Comparison of ENCODE assay signal across 16 cellular contexts in genomic region chrX:48472851-48473717, GRCh38. TPM values are rescaled to one million over a fixed set of nuclear protein-coding genes. Genes with fewer than 3 reads are reported as not detected.
DNase-seq lines count a peak whose midpoint lies in the region; ATAC-seq and TF ChIP-seq lines count a peak whose summit lies in the region.
"Had no signal": no experiment of that assay in that cellular context is flagged by ENCODE, and none has a peak within 500 bp of the region (broad histone marks: within the 10 kb centered on the region; RNA-seq: fewer than 3 reads in every experiment).

No MANE protein-coding gene starts in this region.

- peaks cover 84% of the 10 kb centered on the region for H3K9me3 Mint-ChIP-seq in endodermal cell
- H3K9me3 Mint-ChIP-seq: activated CD8-positive, alpha-beta T cell treated with anti-CD3 and anti-CD28 coated beads for 36 hours; natural killer cell had no signal

- 37 to 59% methylated on average over 5 to 13 of the region's 13 CpGs for WGBS in endodermal cell (ENCODE audit: insufficient coverage in 1 of 2, insufficient read length in 1 of 2), 2 experiments
- WGBS in trophoblast cell (ENCODE audit: extremely low coverage, insufficient coverage, insufficient read length), result no CpG with 5 or more reads among the region's 13 CpGs
- 44% methylated on average over 13 of the region's 13 CpGs for WGBS in SK-N-SH (ENCODE audit: low lambda C conversion rate)

- H4K91ac ChIP-seq in trophoblast cell (ENCODE audit: low read depth, low read length), result peak overlapping the region; percentile 10

- H3K4me1 ChIP-seq in endodermal cell (ENCODE audit: control insufficient read depth, insufficient read depth, low read length), result peaks cover 8% of the 10 kb centered on the region
- peaks cover 8 to 25% of the 10 kb centered on the region in 2 experiments for H3K4me1 ChIP-seq in trophoblast cell (ENCODE audit: control insufficient read depth in 1 of 2, insufficient read depth in 2 of 2, low read length in 2 of 2)
- H3K4me1 ChIP-seq in SK-N-SH (ENCODE audit: control insufficient read depth in 1 of 2, insufficient read depth in 2 of 2, low read depth in 1 of 2, low read length in 1 of 2), result peaks cover 0 to 4% of the 10 kb centered on the region in 2 experiments; a peak in 1 of 4 replicates

- H3K9ac ChIP-seq in endodermal cell (ENCODE audit: extremely low read depth, low read length, poor library complexity, severe bottlenecking) (peak overlapping the region; percentile 26), trophoblast cell (ENCODE audit: low read length) (no peak overlapping the region), SK-N-SH (no peak overlapping the region)

- H2BK120ac ChIP-seq in trophoblast cell (ENCODE audit: insufficient read depth, low read length, poor library complexity), result no peak overlapping the region

- H4K8ac ChIP-seq in trophoblast cell (ENCODE audit: low read depth, low read length), result no peak overlapping the region

- no peaks in the 10 kb centered on the region for H4K20me1 ChIP-seq in SK-N-SH (ENCODE audit: insufficient read depth)

- H3K27ac ChIP-seq in endodermal cell (ENCODE audit: low read depth, low read length) (peak overlapping the region; percentile 61), trophoblast cell (ENCODE audit: low read depth, low read length) (no peak overlapping the region), SK-N-SH (ENCODE audit: low read depth in 2 of 2, low read length in 1 of 2) (no peak overlapping the region)
- H3K27ac ChIP-seq: foreskin keratinocyte had no signal

- no peaks in the 10 kb centered on the region for H3K9me2 ChIP-seq in SK-N-SH

- H3K36me3 ChIP-seq in endodermal cell (ENCODE audit: control insufficient read depth, insufficient read depth, low read length), result no peaks in the 10 kb centered on the region
- H3K36me3 ChIP-seq in trophoblast cell (ENCODE audit: control insufficient read depth in 1 of 2, insufficient read depth in 2 of 2, low read length in 2 of 2), result peaks cover 0 to 4% of the 10 kb centered on the region in 2 experiments
- no peaks in the 10 kb centered on the region for H3K36me3 ChIP-seq in SK-N-SH (replicated peaks in 1 of 2; ENCODE audit: control insufficient read depth in 1 of 2, insufficient read depth in 2 of 2, low read length in 1 of 2)

- H3K18ac ChIP-seq in trophoblast cell (ENCODE audit: low read length), result no peak overlapping the region

- peak overlapping the region; percentile 31 for H2BK12ac ChIP-seq in trophoblast cell (ENCODE audit: low read length)

- H3K4ac ChIP-seq in trophoblast cell (ENCODE audit: low read depth, low read length), result no peak overlapping the region

- H3K9me3 ChIP-seq in endodermal cell (ENCODE audit: control insufficient read depth, low read length) (no peaks in the 10 kb centered on the region), trophoblast cell (ENCODE audit: insufficient read depth, low read depth, low read length) (no peaks in the 10 kb centered on the region), SK-N-SH (no peaks in the 10 kb centered on the region)

- H2AK5ac ChIP-seq in trophoblast cell (ENCODE audit: low read length), result no peak overlapping the region

- ATAC-seq in GM19395 (IDR thresholded peaks at IDR 0.05; ENCODE audit: unreplicated experiment) (no peak), GM21367 (IDR thresholded peaks at IDR 0.05; ENCODE audit: unreplicated experiment) (no peak)
- ATAC-seq: activated CD8-positive, alpha-beta T cell treated with anti-CD3 and anti-CD28 coated beads for 36 hours; foreskin keratinocyte; natural killer cell; SK-N-SH treated with all-trans-retinoic acid at 6 μM for 48 hours had no signal

- DNase-seq in G401 (ENCODE audit: low spot score), result peak; percentile 7
- DNase-seq in NCI-H82 (lab: John Stamatoyannopoulos, UW), result peak; percentile 97
- DNase-seq in endodermal cell, result peak; percentile 65
- no peak for DNase-seq in trophoblast cell
- no peak for DNase-seq in GM19238 (ENCODE audit: insufficient read length, low spot score)
- DNase-seq in SK-N-SH, result no peak
- DNase-seq: activated CD8-positive, alpha-beta T cell treated with anti-CD3 and anti-CD28 coated beads for 36 hours; DMS79; foreskin keratinocyte; natural killer cell; NCI-H1092; NCI-H345 had no signal

- peaks cover 5% of the 10 kb centered on the region for H3K36me3 Mint-ChIP-seq in endodermal cell (ENCODE audit: low read depth)
- H3K36me3 Mint-ChIP-seq: natural killer cell had no signal

- peaks cover 28% of the 10 kb centered on the region for H3K4me1 Mint-ChIP-seq in endodermal cell

- H3K4me3 ChIP-seq in endodermal cell (ENCODE audit: low read length) (no peak overlapping the region), trophoblast cell (ENCODE audit: low read depth, low read length) (no peak overlapping the region), SK-N-SH (ENCODE audit: low read depth in 2 of 2, low read length in 1 of 2) (no peak overlapping the region)

- POLR2A ChIA-PET in SK-N-SH (lab: Yijun Ruan, JAX), result no interaction called here

- no peak overlapping the region for H2BK5ac ChIP-seq in trophoblast cell (ENCODE audit: low read depth, low read length, poor library complexity)

- no peak overlapping the region for H3K14ac ChIP-seq in trophoblast cell (ENCODE audit: low read length)

- H3K79me1 ChIP-seq in trophoblast cell (ENCODE audit: low read length), result peaks cover 9% of the 10 kb centered on the region

- TF ChIP-seq CTCF in endodermal cell (conservative IDR thresholded peaks at IDR 0.05), result no peak
- no peak for TF ChIP-seq CTCF in SK-N-SH (IDR thresholded peaks at IDR 0.05)

- no peak overlapping the region for H2AFZ ChIP-seq in trophoblast cell (ENCODE audit: insufficient read depth, low read length, poor library complexity)
- no peak overlapping the region for H2AFZ ChIP-seq in SK-N-SH (ENCODE audit: low read depth)

- CTCF ChIA-PET in SK-N-SH (lab: Yijun Ruan, JAX), result no interaction called here

- no peak overlapping the region for H3K23ac ChIP-seq in trophoblast cell (ENCODE audit: low read length)

- peak overlapping the region; percentile 61 for H3K27ac Mint-ChIP-seq in endodermal cell
- H3K27ac Mint-ChIP-seq: activated CD8-positive, alpha-beta T cell treated with anti-CD3 and anti-CD28 coated beads for 36 hours; B cell; natural killer cell had no signal

- no peak overlapping the region for H3K4me2 ChIP-seq in trophoblast cell (ENCODE audit: low read length)
- no peak overlapping the region for H3K4me2 ChIP-seq in SK-N-SH

- no peaks in the 10 kb centered on the region for H3K27me3 ChIP-seq in endodermal cell (ENCODE audit: control insufficient read depth, insufficient read depth, low read length, poor library complexity, severe bottlenecking)
- H3K27me3 ChIP-seq in trophoblast cell (ENCODE audit: insufficient read depth, low read length), result no peaks in the 10 kb centered on the region
- H3K27me3 ChIP-seq in SK-N-SH (ENCODE audit: insufficient read depth), result no peaks in the 10 kb centered on the region; the same call in 1 of the 2 replicates
- H3K27me3 ChIP-seq: foreskin keratinocyte had no signal

- H3K79me2 ChIP-seq in trophoblast cell (ENCODE audit: control insufficient read depth, insufficient read depth, low read length, poor library complexity) (peaks cover 8% of the 10 kb centered on the region), SK-N-SH (ENCODE audit: insufficient read depth) (peaks cover 20% of the 10 kb centered on the region)

- in situ Hi-C loops in G401 (cut with HindIII; ENCODE audit: low sequenced_read_pairs), result no loop called here

- no peaks in the 10 kb centered on the region for H3F3A ChIP-seq in SK-N-SH (replicated peaks; ENCODE audit: insufficient read depth)

- H4K12ac ChIP-seq in trophoblast cell (ENCODE audit: low read depth, low read length), result no peak overlapping the region

- no peak for TF ChIP-seq RAD21 in SK-N-SH (IDR thresholded peaks at IDR 0.05; ENCODE audit: low read length)

- H3K4me3 Mint-ChIP-seq in endodermal cell, result no peak overlapping the region
- H3K4me3 Mint-ChIP-seq: activated CD8-positive, alpha-beta T cell treated with anti-CD3 and anti-CD28 coated beads for 36 hours; natural killer cell had no signal

- no peak for TF ChIP-seq EP300 in SK-N-SH (IDR thresholded peaks at IDR 0.05; ENCODE audit: borderline replicate concordance in 1 of 2, low read depth in 1 of 2, low read length in 1 of 2)

- no peaks in the 10 kb centered on the region for H3K27me3 Mint-ChIP-seq in endodermal cell (ENCODE audit: insufficient read depth)
- H3K27me3 Mint-ChIP-seq: activated CD8-positive, alpha-beta T cell treated with anti-CD3 and anti-CD28 coated beads for 36 hours; B cell had no signal

RNA-seq across cellular contexts. Expression of gene FTSJ1, which starts 2.9 kb away (rescaled TPM):
- total RNA-seq in G401 (2014; rRNA removed; shearing (Covaris generic)), result 38.7 and 64.6 TPM in 2 replicates
- total RNA-seq in endodermal cell, result 10 to 100 TPM; 47.3 to 54.3 TPM
- polyA plus RNA-seq in endodermal cell (2013, experiment 1 of 2), result 46.1 TPM
- polyA plus RNA-seq in endodermal cell (2013, experiment 2 of 2), result 43.6 TPM
- polyA plus RNA-seq in trophoblast cell (2013), result 48.6 and 51.3 TPM in 2 replicates
- 31.5 and 34.1 TPM in 2 replicates for polyA plus RNA-seq in SK-N-SH (2012; rRNA removed)
- 18.6 and 27.1 TPM in 2 replicates for polyA plus RNA-seq in SK-N-SH (2012; cell fraction: cytosol; rRNA removed)
- 59.8 and 65.3 TPM in 2 replicates for polyA plus RNA-seq in SK-N-SH (2012; cell fraction: nucleus; rRNA removed)

RNA-seq across cellular contexts. Expression of gene SLC38A5, which starts 3.0 kb away (rescaled TPM):
- total RNA-seq in G401 (2014; rRNA removed; shearing (Covaris generic)), result 55.7 and 82.7 TPM in 2 replicates
- total RNA-seq in endodermal cell, result 10 to 100 TPM; 22.4 to 40.7 TPM
- polyA plus RNA-seq in endodermal cell (2013, experiment 1 of 2), result 23.3 TPM
- polyA plus RNA-seq in endodermal cell (2013, experiment 2 of 2), result 26.2 TPM
- 0.71 and 0.86 TPM in 2 replicates for polyA plus RNA-seq in trophoblast cell (2013)
- polyA plus RNA-seq in SK-N-SH (2012; rRNA removed), result 0.33 and 0.44 TPM in 2 replicates
- polyA plus RNA-seq in SK-N-SH (2012; cell fraction: cytosol; rRNA removed), result 0.20 and 0.26 TPM in 2 replicates
- 2.3 and 2.4 TPM in 2 replicates for polyA plus RNA-seq in SK-N-SH (2012; cell fraction: nucleus; rRNA removed)

RNA-seq across cellular contexts. Expression of gene PORCN, which starts 35.7 kb away (rescaled TPM):
- 3.5 and 11.8 TPM in 2 replicates for total RNA-seq in G401 (2014; rRNA removed; shearing (Covaris generic))
- total RNA-seq in endodermal cell, result 10 to 100 TPM; 51.1 to 54.4 TPM
- 40.1 TPM for polyA plus RNA-seq in endodermal cell (2013, experiment 1 of 2)
- polyA plus RNA-seq in endodermal cell (2013, experiment 2 of 2), result 45.9 TPM
- 29.8 and 31.0 TPM in 2 replicates for polyA plus RNA-seq in trophoblast cell (2013)
- 10.6 and 11.0 TPM in 2 replicates for polyA plus RNA-seq in SK-N-SH (2012; rRNA removed)
- 4.7 and 7.9 TPM in 2 replicates for polyA plus RNA-seq in SK-N-SH (2012; cell fraction: cytosol; rRNA removed)
- 15.1 and 17.2 TPM in 2 replicates for polyA plus RNA-seq in SK-N-SH (2012; cell fraction: nucleus; rRNA removed)

RNA-seq across cellular contexts. Expression of gene EBP, which starts 48.5 kb away (rescaled TPM):
- 87.4 and 107 TPM in 2 replicates for total RNA-seq in G401 (2014; rRNA removed; shearing (Covaris generic))
- total RNA-seq in endodermal cell, result 100 to 1,000 TPM; 105 to 119 TPM
- 155 TPM for polyA plus RNA-seq in endodermal cell (2013, experiment 1 of 2)
- polyA plus RNA-seq in endodermal cell (2013, experiment 2 of 2), result 164 TPM
- polyA plus RNA-seq in trophoblast cell (2013), result 118 TPM in 2 replicates
- polyA plus RNA-seq in SK-N-SH (2012; rRNA removed), result 28.9 and 30.2 TPM in 2 replicates
- polyA plus RNA-seq in SK-N-SH (2012; cell fraction: cytosol; rRNA removed), result 13.0 and 21.4 TPM in 2 replicates
- 30.5 and 35.9 TPM in 2 replicates for polyA plus RNA-seq in SK-N-SH (2012; cell fraction: nucleus; rRNA removed)

Comparison
In these comparisons a context has a peak if more than half of its experiments do, and no peak if none do; other contexts are left out.
1. DNase-seq: peak in G401 (single experiment), NCI-H82 (single experiment) and endodermal cell (single experiment); none in trophoblast cell (0 of 2), GM19238 (single experiment) and SK-N-SH (single experiment).